ENCODE assay signal across 24 cellular contexts in genomic region chr10:17716161-17716560, GRCh38. TPM values are rescaled to one million over a fixed set of nuclear protein-coding genes. Genes with fewer than 3 reads are reported as not detected.
"Had no signal": no experiment of that assay in that cellular context is flagged by ENCODE, and none has a peak within 500 bp of the region (broad histone marks: within the 10 kb centered on the region; RNA-seq: fewer than 3 reads in every experiment).

No MANE protein-coding gene starts in this region.

- H3K4me3 ChIP-seq: SJSA1, SK-N-MC had no signal

- H3K27ac ChIP-seq: KMS-11, SJSA1, SK-N-MC had no signal

- H3K27me3 ChIP-seq: SJSA1 had no signal

- FAIRE-seq: HepG2, RCC 7860 had no signal

- DNase-seq: IMR-90, Kasumi-1, MM.1S, NCI-H1092 treated with DMSO at 0.1 percent for 48 hours, NCI-H1436, NCI-H187, NCI-H2029, NCI-H2081 treated with DMSO at 0.1 percent for 48 hours, NCI-H2171, NCI-H226, NCI-H446, NCI-H510A, NCI-H524 treated with DMSO at 0.1 percent for 48 hours, NCI-H69, NCI-H774, Right ventricle myocardium superior, RPMI8226, SIG-M5 had no signal

- H3K9me3 ChIP-seq: SJSA1 had no signal

- ATAC-seq: HepG2 had no signal

- H3K4me1 ChIP-seq: SJSA1 had no signal

RNA-seq across cellular contexts. Expression of gene TMEM236, which starts 35.8 kb away (rescaled TPM):
- total RNA-seq: IMR-90, M059J had no signal
